Comparison of ENCODE assay signal across 1 cellular context in the genomic region with DNA sequence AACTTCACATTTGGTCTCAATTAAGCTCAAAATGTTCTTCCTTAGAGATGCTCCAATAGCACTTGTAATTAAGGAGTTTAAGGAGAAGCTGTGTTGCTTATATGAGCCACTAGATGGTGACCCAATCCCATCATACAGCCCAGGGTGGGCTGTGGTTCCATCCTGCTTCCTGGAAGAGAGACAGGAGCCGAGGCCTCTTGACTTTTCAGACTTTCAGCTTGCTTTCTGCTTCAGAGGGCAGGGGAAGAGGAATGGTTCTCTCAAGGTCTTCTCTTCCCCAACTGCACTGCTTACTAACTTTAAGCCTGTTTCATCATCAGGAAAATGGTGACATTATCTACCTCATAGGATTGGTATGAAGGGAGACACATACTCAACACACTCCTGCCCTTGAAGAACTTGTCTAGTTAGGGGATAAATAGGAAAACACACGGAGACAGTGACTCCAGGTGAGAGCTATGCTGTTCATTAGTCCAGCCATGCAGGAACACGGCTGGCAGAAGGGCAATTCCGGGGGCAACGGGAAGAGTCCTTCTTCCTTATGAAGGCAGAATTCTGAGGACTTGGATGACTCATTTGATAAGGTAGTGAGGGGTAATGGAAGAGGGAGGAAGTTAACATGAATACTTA.
TF ChIP-seq lines count a peak whose summit lies in the region.

No MANE protein-coding gene starts in this region.

TF ChIP-seq in HepG2, 621 proteins besides CTCF, POLR2A, EP300 and RAD21 (continues in another document):
- no peak for TF ChIP-seq HNRNPUL1 (IDR thresholded peaks at IDR 0.05; ENCODE audit: low read depth, low read length)
- TF ChIP-seq, protein P1, sequence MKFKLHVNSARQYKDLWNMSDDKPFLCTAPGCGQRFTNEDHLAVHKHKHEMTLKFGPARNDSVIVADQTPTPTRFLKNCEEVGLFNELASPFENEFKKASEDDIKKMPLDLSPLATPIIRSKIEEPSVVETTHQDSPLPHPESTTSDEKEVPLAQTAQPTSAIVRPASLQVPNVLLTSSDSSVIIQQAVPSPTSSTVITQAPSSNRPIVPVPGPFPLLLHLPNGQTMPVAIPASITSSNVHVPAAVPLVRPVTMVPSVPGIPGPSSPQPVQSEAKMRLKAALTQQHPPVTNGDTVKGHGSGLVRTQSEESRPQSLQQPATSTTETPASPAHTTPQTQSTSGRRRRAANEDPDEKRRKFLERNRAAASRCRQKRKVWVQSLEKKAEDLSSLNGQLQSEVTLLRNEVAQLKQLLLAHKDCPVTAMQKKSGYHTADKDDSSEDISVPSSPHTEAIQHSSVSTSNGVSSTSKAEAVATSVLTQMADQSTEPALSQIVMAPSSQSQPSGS (CRISPR knock-in tag; IDR thresholded peaks at IDR 0.05): 0 out of 2 replicates have a peak, but pooled peaks have one; percentile 13
- no peak for TF ChIP-seq KDM5A (IDR thresholded peaks at IDR 0.05; ENCODE audit: borderline replicate concordance, low read length)
- peak; percentile 85 for TF ChIP-seq STAG1 (CRISPR knock-in tag; IDR thresholded peaks at IDR 0.05)
- no peak for TF ChIP-seq ZBTB40 (IDR thresholded peaks at IDR 0.05)
- no peak for TF ChIP-seq ZBTB40 (CRISPR knock-in tag; IDR thresholded peaks at IDR 0.05)
- TF ChIP-seq HMGXB4 (CRISPR knock-in tag; IDR thresholded peaks at IDR 0.05; ENCODE audit: borderline replicate concordance in 1 of 2, low read depth in 1 of 2): 0 out of 4 replicates have a peak, but pooled peaks of 1 of the 2 experiments have one; percentile 37
- TF ChIP-seq ZSCAN29 (CRISPR knock-in tag; conservative IDR thresholded peaks at IDR 0.05): no peak
- TF ChIP-seq ERF (CRISPR knock-in tag; IDR thresholded peaks at IDR 0.05): 0 out of 2 replicates have a peak, but pooled peaks have one; percentile 32
- TF ChIP-seq ZNF614 (CRISPR knock-in tag; IDR thresholded peaks at IDR 0.05; ENCODE audit: borderline replicate concordance): no peak
- TF ChIP-seq RNF219 (CRISPR knock-in tag; IDR thresholded peaks at IDR 0.05): no peak
- TF ChIP-seq, protein P2, sequence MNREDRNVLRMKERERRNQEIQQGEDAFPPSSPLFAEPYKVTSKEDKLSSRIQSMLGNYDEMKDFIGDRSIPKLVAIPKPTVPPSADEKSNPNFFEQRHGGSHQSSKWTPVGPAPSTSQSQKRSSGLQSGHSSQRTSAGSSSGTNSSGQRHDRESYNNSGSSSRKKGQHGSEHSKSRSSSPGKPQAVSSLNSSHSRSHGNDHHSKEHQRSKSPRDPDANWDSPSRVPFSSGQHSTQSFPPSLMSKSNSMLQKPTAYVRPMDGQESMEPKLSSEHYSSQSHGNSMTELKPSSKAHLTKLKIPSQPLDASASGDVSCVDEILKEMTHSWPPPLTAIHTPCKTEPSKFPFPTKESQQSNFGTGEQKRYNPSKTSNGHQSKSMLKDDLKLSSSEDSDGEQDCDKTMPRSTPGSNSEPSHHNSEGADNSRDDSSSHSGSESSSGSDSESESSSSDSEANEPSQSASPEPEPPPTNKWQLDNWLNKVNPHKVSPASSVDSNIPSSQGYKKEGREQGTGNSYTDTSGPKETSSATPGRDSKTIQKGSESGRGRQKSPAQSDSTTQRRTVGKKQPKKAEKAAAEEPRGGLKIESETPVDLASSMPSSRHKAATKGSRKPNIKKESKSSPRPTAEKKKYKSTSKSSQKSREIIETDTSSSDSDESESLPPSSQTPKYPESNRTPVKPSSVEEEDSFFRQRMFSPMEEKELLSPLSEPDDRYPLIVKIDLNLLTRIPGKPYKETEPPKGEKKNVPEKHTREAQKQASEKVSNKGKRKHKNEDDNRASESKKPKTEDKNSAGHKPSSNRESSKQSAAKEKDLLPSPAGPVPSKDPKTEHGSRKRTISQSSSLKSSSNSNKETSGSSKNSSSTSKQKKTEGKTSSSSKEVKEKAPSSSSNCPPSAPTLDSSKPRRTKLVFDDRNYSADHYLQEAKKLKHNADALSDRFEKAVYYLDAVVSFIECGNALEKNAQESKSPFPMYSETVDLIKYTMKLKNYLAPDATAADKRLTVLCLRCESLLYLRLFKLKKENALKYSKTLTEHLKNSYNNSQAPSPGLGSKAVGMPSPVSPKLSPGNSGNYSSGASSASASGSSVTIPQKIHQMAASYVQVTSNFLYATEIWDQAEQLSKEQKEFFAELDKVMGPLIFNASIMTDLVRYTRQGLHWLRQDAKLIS (CRISPR knock-in tag; IDR thresholded peaks at IDR 0.05): no peak
- no peak for TF ChIP-seq ZC3H4 (CRISPR knock-in tag; IDR thresholded peaks at IDR 0.05; ENCODE audit: borderline replicate concordance)
- TF ChIP-seq ZBTB4 (CRISPR knock-in tag; IDR thresholded peaks at IDR 0.05; ENCODE audit: borderline replicate concordance): no peak
- no peak for TF ChIP-seq PHF20 (CRISPR knock-in tag; IDR thresholded peaks at IDR 0.05)
- no peak for TF ChIP-seq CCDC6 (CRISPR knock-in tag; IDR thresholded peaks at IDR 0.05)
- TF ChIP-seq THAP7 (CRISPR knock-in tag; IDR thresholded peaks at IDR 0.05): no peak
- TF ChIP-seq BRD4 (CRISPR knock-in tag; IDR thresholded peaks at IDR 0.05): no peak
- TF ChIP-seq, protein P3, sequence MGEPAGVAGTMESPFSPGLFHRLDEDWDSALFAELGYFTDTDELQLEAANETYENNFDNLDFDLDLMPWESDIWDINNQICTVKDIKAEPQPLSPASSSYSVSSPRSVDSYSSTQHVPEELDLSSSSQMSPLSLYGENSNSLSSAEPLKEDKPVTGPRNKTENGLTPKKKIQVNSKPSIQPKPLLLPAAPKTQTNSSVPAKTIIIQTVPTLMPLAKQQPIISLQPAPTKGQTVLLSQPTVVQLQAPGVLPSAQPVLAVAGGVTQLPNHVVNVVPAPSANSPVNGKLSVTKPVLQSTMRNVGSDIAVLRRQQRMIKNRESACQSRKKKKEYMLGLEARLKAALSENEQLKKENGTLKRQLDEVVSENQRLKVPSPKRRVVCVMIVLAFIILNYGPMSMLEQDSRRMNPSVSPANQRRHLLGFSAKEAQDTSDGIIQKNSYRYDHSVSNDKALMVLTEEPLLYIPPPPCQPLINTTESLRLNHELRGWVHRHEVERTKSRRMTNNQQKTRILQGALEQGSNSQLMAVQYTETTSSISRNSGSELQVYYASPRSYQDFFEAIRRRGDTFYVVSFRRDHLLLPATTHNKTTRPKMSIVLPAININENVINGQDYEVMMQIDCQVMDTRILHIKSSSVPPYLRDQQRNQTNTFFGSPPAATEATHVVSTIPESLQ (CRISPR knock-in tag; conservative IDR thresholded peaks at IDR 0.05): no peak
